Comparison of ENCODE assay signal across 1 cellular context in genomic region chr22:40409613-40410113, GRCh38.
TF ChIP-seq lines count a peak whose summit lies in the region.

No MANE protein-coding gene starts in this region.

TF ChIP-seq in H1, 55 proteins besides CTCF, POLR2A, EP300 and RAD21:
- TF ChIP-seq MAFK (IDR thresholded peaks at IDR 0.05; ENCODE audit: low read depth, low read length) (no peak), RBBP5 (IDR thresholded peaks at IDR 0.05; ENCODE audit: borderline replicate concordance, low read depth, low read length) (no peak), POLR2AphosphoS5 (IDR thresholded peaks at IDR 0.05; ENCODE audit: low read depth, low read length) (no peak; the same call in 1 of the 2 replicates), SAP30 (IDR thresholded peaks at IDR 0.05; ENCODE audit: insufficient read depth, insufficient replicate concordance, low read length) (no peak), ATF2 (IDR thresholded peaks at IDR 0.05; ENCODE audit: low read length) (no peak), TAF1 (IDR thresholded peaks at IDR 0.05; ENCODE audit: low read depth, low read length) (no peak)
